6 cellular contexts compared by ENCODE assay signal in the genomic region with DNA sequence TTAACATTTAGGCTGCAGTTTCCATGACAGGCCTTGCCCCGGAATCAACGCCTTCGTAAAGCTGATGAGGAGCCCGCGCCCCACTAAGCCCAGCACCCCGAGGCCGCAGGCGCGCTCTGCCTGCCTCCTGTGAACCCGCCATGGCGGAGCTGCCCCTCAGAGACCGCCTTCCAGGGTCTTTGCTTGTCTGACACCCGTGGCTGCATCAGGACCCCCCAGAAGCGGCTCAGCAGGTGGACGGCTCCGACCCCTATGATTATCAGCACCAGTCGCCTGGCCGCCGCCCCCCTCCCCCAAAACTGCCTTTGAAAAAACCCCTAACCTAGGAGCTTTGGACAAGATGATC. TPM values are rescaled to one million over a fixed set of nuclear protein-coding genes. Genes with fewer than 3 reads are reported as not detected.
A peak's percentile ranks its signal among the peaks of the same experiment; 100 is the strongest.
DNase-seq lines count a peak whose midpoint lies in the region; ATAC-seq, FAIRE-seq and TF ChIP-seq lines count a peak whose summit lies in the region.

No MANE protein-coding gene starts in this region.

- no peaks in the 10 kb centered on the region for H3K9me3 ChIP-seq in HepG2 (ENCODE audit: low read length)
- no peaks in the 10 kb centered on the region for H3K9me3 ChIP-seq in aorta (ENCODE audit: control insufficient read depth, low read length)

- DNase-seq in BJ (ENCODE audit: low read depth) (no peak), WTC11 (ENCODE audit: low spot score) (no peak), HepG2 (ENCODE audit: low spot score) (no peak), aorta (no peak), NCI-H2029 treated with DMSO at 0.1 percent for 48 hours (lab: John Stamatoyannopoulos, UW) (no peak), NCI-H226 (no peak)

- no peak for TF ChIP-seq RAD21 in HepG2 (CRISPR knock-in tag; IDR thresholded peaks at IDR 0.05)

- H4K20me1 ChIP-seq in HepG2 (ENCODE audit: insufficient read depth, low read length): no peaks in the 10 kb centered on the region; the same call in 1 of the 2 replicates

- no peak for TF ChIP-seq POLR2A in HepG2 (IDR thresholded peaks at IDR 0.05; ENCODE audit: insufficient read depth in 1 of 2, low read depth in 2 of 2, low read length in 2 of 2)

- CTCF ChIA-PET in BJ (lab: Yijun Ruan, JAX): interaction anchor here (0.7 to 1.9 kb wide), 8 partner anchors 9 to 51 kb away, joined by 3 to 26 read pairs (median 3); no protein-coding TSS in a partner anchor
- CTCF ChIA-PET in WTC11 (lab: Charles Lee): interaction anchor here (0.6 to 4.2 kb wide), 14 partner anchors 9 to 443 kb away, joined by 3 to 51 read pairs (median 4); a partner anchor contains a TSS
- CTCF ChIA-PET in HepG2 (lab: Yijun Ruan, JAX; ENCODE audit: low intra/inter-chr PET ratio, low total read pairs): interaction anchor here (1.6 kb wide), 1 partner anchor 20 kb away, joined by 3 read pairs; no protein-coding TSS in a partner anchor

- no peak overlapping the region for H2AFZ ChIP-seq in HepG2 (ENCODE audit: low read length)

- H3K4me1 Mint-ChIP-seq in WTC11: peaks cover 28% of the 10 kb centered on the region

- peaks cover 33% of the 10 kb centered on the region for H3K36me3 Mint-ChIP-seq in WTC11

- 39% methylated on average over 7 of the region's 19 CpGs for WGBS in HepG2 (ENCODE audit: low lambda C conversion rate)
- WGBS in aorta, 2 donors: 31 to 33% methylated on average over 19 of the region's 19 CpGs

- FAIRE-seq in HepG2 (lab: Jason Lieb, UNC): no peak

- H3K4me3 ChIP-seq in BJ (ENCODE audit: low read depth, low read length): peak overlapping the region; percentile 32
- H3K4me3 ChIP-seq in HepG2 (replicated peaks in 1 of 3; ENCODE audit: insufficient read depth in 1 of 3, low read depth in 2 of 3, low read length in 3 of 3): peak overlapping the region; percentile 58 to 98 (median 70)
- H3K4me3 ChIP-seq in aorta (ENCODE audit: low read length in 2 of 2): peak overlapping the region in 1 of 2 donors; percentile 1

- H3K27me3 ChIP-seq in BJ (ENCODE audit: control insufficient read depth, insufficient read depth, low read length) (no peaks in the 10 kb centered on the region), HepG2 (ENCODE audit: control insufficient read depth in 1 of 2, insufficient read depth in 2 of 2, low read length in 2 of 2) (no peaks in the 10 kb centered on the region), aorta (ENCODE audit: control insufficient read depth in 1 of 2, insufficient read depth in 2 of 2, low read length in 1 of 2) (no peaks in the 10 kb centered on the region)

- peak; percentile 9 for ATAC-seq in WTC11
- ATAC-seq in HepG2: no peak; the same call in 2 of the 3 replicates
- no peak for ATAC-seq in aorta (ENCODE audit: low FRiP score)

- H3K79me2 ChIP-seq in HepG2 (ENCODE audit: insufficient read depth, low read length): peaks cover 24% of the 10 kb centered on the region

- H3K27ac ChIP-seq in HepG2 (ENCODE audit: extremely low read length, insufficient read depth, low read length) (peak overlapping the region; percentile 86), aorta (ENCODE audit: low read depth in 1 of 2, low read length in 2 of 2) (peak overlapping the region in 1 of 2 donors; percentile 0)

- BruUV-seq in HepG2 (replicated peaks; lab: Mats Ljungman, UMichigan): TSS peak; percentile 70

- intact Hi-C loops in HepG2 (cut with micrococcal nuclease; ENCODE audit: unreplicated experiment) (loop anchor here (1.0 kb wide), 1 partner anchor 26 kb away; a partner anchor contains a TSS), aorta (cut with DNase I) (no loop called here)

- H3K4me3 Mint-ChIP-seq in WTC11: peak overlapping the region; percentile 80

- POLR2A ChIA-PET in BJ (lab: Charles Lee): no interaction called here
- POLR2A ChIA-PET in WTC11 (lab: Charles Lee): interaction anchor here (0.7 to 1.9 kb wide), 2 partner anchors 10 to 86 kb away, joined by 4 to 7 read pairs; no protein-coding TSS in a partner anchor
- POLR2A ChIA-PET in HepG2 (lab: Yijun Ruan, JAX): interaction anchor here (1.2 to 2.1 kb wide), 4 partner anchors 9 to 27 kb away, joined by 4 to 8 read pairs (median 7); a partner anchor contains a TSS

- no peak for TF ChIP-seq CTCF in BJ (IDR thresholded peaks at IDR 0.05; ENCODE audit: insufficient read depth, low read depth, low read length)
- TF ChIP-seq CTCF in WTC11 (IDR thresholded peaks at IDR 0.05): no peak
- no peak for TF ChIP-seq CTCF in HepG2 (CRISPR knock-in tag; IDR thresholded peaks at IDR 0.05)

- in situ Hi-C loops in HepG2 (cut with HindIII; ENCODE audit: extremely low pct_ligation_motif_present, low pct_unique_long_range_greater_than_20kb): no loop called here

- H3K36me3 ChIP-seq in BJ (ENCODE audit: control insufficient read depth, insufficient read depth, low read length) (peaks cover 31% of the 10 kb centered on the region), HepG2 (replicated peaks in 1 of 2; ENCODE audit: control insufficient read depth in 1 of 2, insufficient read depth in 2 of 2, low read length in 2 of 2) (peaks cover 16 to 51% of the 10 kb centered on the region in 2 experiments; a peak in 4 of 5 replicates), aorta (ENCODE audit: control insufficient read depth in 1 of 2, insufficient read depth in 2 of 2, low read length in 1 of 2) (peaks cover 0 to 2% of the 10 kb centered on the region in 2 donors)

- H3K9me3 Mint-ChIP-seq in WTC11: no peaks in the 10 kb centered on the region

- H3K9ac ChIP-seq in HepG2 (ENCODE audit: insufficient read depth, low read depth, low read length): peak overlapping the region; percentile 92

- TF ChIP-seq EP300 in HepG2 (IDR thresholded peaks at IDR 0.05; ENCODE audit: low read depth in 2 of 2, low read length in 2 of 2) (no peak), HepG2 (CRISPR knock-in tag; IDR thresholded peaks at IDR 0.05; ENCODE audit: borderline replicate concordance) (no peak)

- H3K27ac Mint-ChIP-seq in WTC11: peak overlapping the region; percentile 36

- H3K27me3 Mint-ChIP-seq in WTC11 (ENCODE audit: low read depth): no peaks in the 10 kb centered on the region

- H3K4me2 ChIP-seq in HepG2 (ENCODE audit: low read depth, low read length): peak overlapping the region; percentile 70

- H3K4me1 ChIP-seq in HepG2 (ENCODE audit: insufficient read depth, low read length) (peaks cover 30% of the 10 kb centered on the region), aorta (ENCODE audit: control insufficient read depth in 1 of 2, insufficient read depth in 2 of 2, low read length in 2 of 2) (no peaks in the 10 kb centered on the region)

RNA-seq across cellular contexts. Expression of a gene that starts 0.5 kb away (rescaled TPM):
- 21.1 and 29.4 TPM in 2 replicates for polyA plus RNA-seq in BJ (2011; rRNA removed)
- polyA minus RNA-seq in BJ (2011; rRNA and poly(A)+ RNA removed): 9.0 and 15.6 TPM in 2 replicates
- total RNA-seq in WTC11 (2021): 40.3 to 43.9 TPM (median 40.5 TPM) in 3 replicates
- total RNA-seq in HepG2 (2016; rRNA removed; fragmentation: Illumina TruSeq; extraction: Trizol): 22.6 and 31.6 TPM in 2 replicates
- total RNA-seq in HepG2 (2016; cell fraction: cytosol; rRNA removed; fragmentation: Illumina TruSeq; extraction: Trizol; ENCODE audit: low read depth): 23.7 and 28.0 TPM in 2 replicates
- 21.4 and 31.8 TPM in 2 replicates for total RNA-seq in HepG2 (2016; cell fraction: insoluble cytoplasmic fraction; rRNA removed; fragmentation: Illumina TruSeq; extraction: Trizol)
- 27.7 and 31.4 TPM in 2 replicates for total RNA-seq in HepG2 (2016; cell fraction: membrane; rRNA removed; fragmentation: Illumina TruSeq; extraction: Trizol)
- 34.5 and 40.2 TPM in 2 replicates for total RNA-seq in HepG2 (2016; cell fraction: nucleus; rRNA removed; fragmentation: Illumina TruSeq; extraction: Trizol)
- 27.6 and 36.9 TPM in 2 replicates for polyA plus RNA-seq in HepG2 (2011; rRNA removed)
- 15.3 and 20.0 TPM in 2 replicates for polyA plus RNA-seq in HepG2 (2011; cell fraction: cytosol; rRNA removed)
- 128 and 151 TPM in 2 replicates for polyA plus RNA-seq in HepG2 (2011; cell fraction: nucleus; rRNA removed)
- 15.1 and 23.7 TPM in 2 replicates for polyA plus RNA-seq in HepG2 (2012)
- polyA plus RNA-seq in HepG2 (2016; cell fraction: cytosol; fragmentation: Illumina TruSeq; extraction: Trizol; ENCODE audit: low read depth): 12.4 and 19.6 TPM in 2 replicates
- 16.4 and 19.1 TPM in 2 replicates for polyA plus RNA-seq in HepG2 (2016; cell fraction: insoluble cytoplasmic fraction; fragmentation: Illumina TruSeq; extraction: Trizol; ENCODE audit: low read depth)
- 18.6 and 24.9 TPM in 2 replicates for polyA plus RNA-seq in HepG2 (2016; cell fraction: membrane; fragmentation: Illumina TruSeq; extraction: Trizol; ENCODE audit: low read depth)
- polyA plus RNA-seq in HepG2 (2016; cell fraction: nucleus; fragmentation: Illumina TruSeq; extraction: Trizol; ENCODE audit: insufficient read depth, low read depth): 78.6 and 82.4 TPM in 2 replicates
- 13.7 and 46.0 TPM in 2 replicates for polyA minus RNA-seq in HepG2 (2011; rRNA and poly(A)+ RNA removed; ENCODE audit: low replicate concordance)
- polyA minus RNA-seq in HepG2 (2011; cell fraction: cytosol; rRNA and poly(A)+ RNA removed): 4.0 and 7.5 TPM in 2 replicates
- polyA minus RNA-seq in HepG2 (2011; cell fraction: nucleus; rRNA and poly(A)+ RNA removed): 27.8 and 33.3 TPM in 2 replicates
- total RNA-seq in aorta: 10 to 100 TPM; 24.8 to 35.7 TPM
- 10 to 100 TPM in 1 of 2 donors, 1 to 10 TPM in 1; 9.9 to 94.0 TPM for polyA plus RNA-seq in aorta

RNA-seq across cellular contexts. Expression of a gene that starts 11.1 kb away (rescaled TPM):
- polyA plus RNA-seq in BJ (2011; rRNA removed): 13.8 and 14.9 TPM in 2 replicates
- 8.1 and 10.2 TPM in 2 replicates for polyA minus RNA-seq in BJ (2011; rRNA and poly(A)+ RNA removed)
- 61.9 to 77.9 TPM (median 63.8 TPM) in 3 replicates for total RNA-seq in WTC11 (2021)
- 29.6 and 38.7 TPM in 2 replicates for total RNA-seq in HepG2 (2016; rRNA removed; fragmentation: Illumina TruSeq; extraction: Trizol)
- total RNA-seq in HepG2 (2016; cell fraction: cytosol; rRNA removed; fragmentation: Illumina TruSeq; extraction: Trizol; ENCODE audit: low read depth): 103 and 108 TPM in 2 replicates
- total RNA-seq in HepG2 (2016; cell fraction: insoluble cytoplasmic fraction; rRNA removed; fragmentation: Illumina TruSeq; extraction: Trizol): 26.0 and 40.1 TPM in 2 replicates
- 93.6 and 97.4 TPM in 2 replicates for total RNA-seq in HepG2 (2016; cell fraction: membrane; rRNA removed; fragmentation: Illumina TruSeq; extraction: Trizol)
- total RNA-seq in HepG2 (2016; cell fraction: nucleus; rRNA removed; fragmentation: Illumina TruSeq; extraction: Trizol): 26.3 and 30.8 TPM in 2 replicates
- polyA plus RNA-seq in HepG2 (2011; rRNA removed): 21.3 and 21.8 TPM in 2 replicates
- 19.1 and 23.2 TPM in 2 replicates for polyA plus RNA-seq in HepG2 (2011; cell fraction: cytosol; rRNA removed)
- 46.9 and 49.7 TPM in 2 replicates for polyA plus RNA-seq in HepG2 (2011; cell fraction: nucleus; rRNA removed)
- polyA plus RNA-seq in HepG2 (2012): 16.9 and 18.6 TPM in 2 replicates
- 80.6 TPM in 2 replicates for polyA plus RNA-seq in HepG2 (2016; cell fraction: cytosol; fragmentation: Illumina TruSeq; extraction: Trizol; ENCODE audit: low read depth)
- 32.1 and 34.5 TPM in 2 replicates for polyA plus RNA-seq in HepG2 (2016; cell fraction: insoluble cytoplasmic fraction; fragmentation: Illumina TruSeq; extraction: Trizol; ENCODE audit: low read depth)
- 89.7 and 93.0 TPM in 2 replicates for polyA plus RNA-seq in HepG2 (2016; cell fraction: membrane; fragmentation: Illumina TruSeq; extraction: Trizol; ENCODE audit: low read depth)
- 60.9 and 67.4 TPM in 2 replicates for polyA plus RNA-seq in HepG2 (2016; cell fraction: nucleus; fragmentation: Illumina TruSeq; extraction: Trizol; ENCODE audit: insufficient read depth, low read depth)
- polyA minus RNA-seq in HepG2 (2011; rRNA and poly(A)+ RNA removed; ENCODE audit: low replicate concordance): 9.8 and 59.1 TPM in 2 replicates
- 6.4 and 6.5 TPM in 2 replicates for polyA minus RNA-seq in HepG2 (2011; cell fraction: cytosol; rRNA and poly(A)+ RNA removed)
- 13.0 and 13.1 TPM in 2 replicates for polyA minus RNA-seq in HepG2 (2011; cell fraction: nucleus; rRNA and poly(A)+ RNA removed)
- total RNA-seq in aorta: 10 to 100 TPM; 10.3 to 12.8 TPM
- 10 to 100 TPM in 1 of 2 donors, 1 to 10 TPM in 1; 8.0 to 15.0 TPM for polyA plus RNA-seq in aorta

RNA-seq across cellular contexts. Expression of a gene that starts 26.3 kb away (rescaled TPM):
- 22.0 and 46.1 TPM in 2 replicates for polyA plus RNA-seq in BJ (2011; rRNA removed)
- 17.2 and 31.7 TPM in 2 replicates for polyA minus RNA-seq in BJ (2011; rRNA and poly(A)+ RNA removed)
- total RNA-seq in WTC11 (2021): 41.2 to 48.3 TPM (median 41.3 TPM) in 3 replicates
- 13.4 and 21.7 TPM in 2 replicates for total RNA-seq in HepG2 (2016; rRNA removed; fragmentation: Illumina TruSeq; extraction: Trizol)
- 8.4 and 10.0 TPM in 2 replicates for total RNA-seq in HepG2 (2016; cell fraction: cytosol; rRNA removed; fragmentation: Illumina TruSeq; extraction: Trizol; ENCODE audit: low read depth)
- 12.6 and 23.4 TPM in 2 replicates for total RNA-seq in HepG2 (2016; cell fraction: insoluble cytoplasmic fraction; rRNA removed; fragmentation: Illumina TruSeq; extraction: Trizol)
- total RNA-seq in HepG2 (2016; cell fraction: membrane; rRNA removed; fragmentation: Illumina TruSeq; extraction: Trizol): 8.5 and 10.9 TPM in 2 replicates
- 14.0 and 15.0 TPM in 2 replicates for total RNA-seq in HepG2 (2016; cell fraction: nucleus; rRNA removed; fragmentation: Illumina TruSeq; extraction: Trizol)
- polyA plus RNA-seq in HepG2 (2011; rRNA removed): 44.4 and 50.9 TPM in 2 replicates
- 23.8 and 38.3 TPM in 2 replicates for polyA plus RNA-seq in HepG2 (2011; cell fraction: cytosol; rRNA removed)
- 240 and 305 TPM in 2 replicates for polyA plus RNA-seq in HepG2 (2011; cell fraction: nucleus; rRNA removed)
- polyA plus RNA-seq in HepG2 (2012): 16.2 and 19.0 TPM in 2 replicates
- polyA plus RNA-seq in HepG2 (2016; cell fraction: cytosol; fragmentation: Illumina TruSeq; extraction: Trizol; ENCODE audit: low read depth): 5.5 and 7.1 TPM in 2 replicates
- polyA plus RNA-seq in HepG2 (2016; cell fraction: insoluble cytoplasmic fraction; fragmentation: Illumina TruSeq; extraction: Trizol; ENCODE audit: low read depth): 13.7 and 16.1 TPM in 2 replicates
- 6.1 and 7.5 TPM in 2 replicates for polyA plus RNA-seq in HepG2 (2016; cell fraction: membrane; fragmentation: Illumina TruSeq; extraction: Trizol; ENCODE audit: low read depth)
- 53.7 and 57.4 TPM in 2 replicates for polyA plus RNA-seq in HepG2 (2016; cell fraction: nucleus; fragmentation: Illumina TruSeq; extraction: Trizol; ENCODE audit: insufficient read depth, low read depth)
- polyA minus RNA-seq in HepG2 (2011; rRNA and poly(A)+ RNA removed; ENCODE audit: low replicate concordance): 48.5 and 187 TPM in 2 replicates
- 10.7 and 12.0 TPM in 2 replicates for polyA minus RNA-seq in HepG2 (2011; cell fraction: cytosol; rRNA and poly(A)+ RNA removed)
- polyA minus RNA-seq in HepG2 (2011; cell fraction: nucleus; rRNA and poly(A)+ RNA removed): 32.6 and 32.9 TPM in 2 replicates
- total RNA-seq in aorta: 10 to 100 TPM; 20.6 to 35.6 TPM
- polyA plus RNA-seq in aorta: 10 to 100 TPM; 26.8 to 58.9 TPM

RNA-seq across cellular contexts. Expression of a gene that starts 27.6 kb away (rescaled TPM):
- 19.8 and 28.7 TPM in 2 replicates for polyA plus RNA-seq in BJ (2011; rRNA removed)
- polyA minus RNA-seq in BJ (2011; rRNA and poly(A)+ RNA removed): 2.8 and 4.5 TPM in 2 replicates
- 70.1 to 79.4 TPM (median 74.8 TPM) in 3 replicates for total RNA-seq in WTC11 (2021)
- total RNA-seq in HepG2 (2016; rRNA removed; fragmentation: Illumina TruSeq; extraction: Trizol): 48.9 and 54.0 TPM in 2 replicates
- total RNA-seq in HepG2 (2016; cell fraction: cytosol; rRNA removed; fragmentation: Illumina TruSeq; extraction: Trizol; ENCODE audit: low read depth): 48.5 and 55.5 TPM in 2 replicates
- 53.0 and 54.1 TPM in 2 replicates for total RNA-seq in HepG2 (2016; cell fraction: insoluble cytoplasmic fraction; rRNA removed; fragmentation: Illumina TruSeq; extraction: Trizol)
- 49.2 and 61.1 TPM in 2 replicates for total RNA-seq in HepG2 (2016; cell fraction: membrane; rRNA removed; fragmentation: Illumina TruSeq; extraction: Trizol)
- 19.0 and 19.6 TPM in 2 replicates for total RNA-seq in HepG2 (2016; cell fraction: nucleus; rRNA removed; fragmentation: Illumina TruSeq; extraction: Trizol)
- polyA plus RNA-seq in HepG2 (2011; rRNA removed): 20.9 and 23.4 TPM in 2 replicates
- polyA plus RNA-seq in HepG2 (2011; cell fraction: cytosol; rRNA removed): 18.5 and 46.9 TPM in 2 replicates
- 23.0 and 28.2 TPM in 2 replicates for polyA plus RNA-seq in HepG2 (2011; cell fraction: nucleus; rRNA removed)
- 15.6 and 26.9 TPM in 2 replicates for polyA plus RNA-seq in HepG2 (2012)
- polyA plus RNA-seq in HepG2 (2016; cell fraction: cytosol; fragmentation: Illumina TruSeq; extraction: Trizol; ENCODE audit: low read depth): 54.8 and 61.0 TPM in 2 replicates
- polyA plus RNA-seq in HepG2 (2016; cell fraction: insoluble cytoplasmic fraction; fragmentation: Illumina TruSeq; extraction: Trizol; ENCODE audit: low read depth): 43.5 and 50.2 TPM in 2 replicates
- 42.3 and 46.2 TPM in 2 replicates for polyA plus RNA-seq in HepG2 (2016; cell fraction: membrane; fragmentation: Illumina TruSeq; extraction: Trizol; ENCODE audit: low read depth)
- 35.6 and 38.1 TPM in 2 replicates for polyA plus RNA-seq in HepG2 (2016; cell fraction: nucleus; fragmentation: Illumina TruSeq; extraction: Trizol; ENCODE audit: insufficient read depth, low read depth)
- 6.4 and 7.1 TPM in 2 replicates for polyA minus RNA-seq in HepG2 (2011; rRNA and poly(A)+ RNA removed; ENCODE audit: low replicate concordance)
- 8.6 and 11.1 TPM in 2 replicates for polyA minus RNA-seq in HepG2 (2011; cell fraction: cytosol; rRNA and poly(A)+ RNA removed)
- polyA minus RNA-seq in HepG2 (2011; cell fraction: nucleus; rRNA and poly(A)+ RNA removed): 2.1 and 2.2 TPM in 2 replicates
- total RNA-seq in aorta: 10 to 100 TPM; 25.8 to 43.7 TPM
- 10 to 100 TPM; 39.7 to 86.6 TPM for polyA plus RNA-seq in aorta

RNA-seq across cellular contexts. Expression of a gene that starts 29.0 kb away (rescaled TPM):
- polyA plus RNA-seq in BJ (2011; rRNA removed) (0.40 and 0.63 TPM in 2 replicates), HepG2 (2011; rRNA removed) (1.5 and 1.9 TPM in 2 replicates), aorta (10 to 100 TPM in 1 of 2 donors, 1 to 10 TPM in 1; 2.1 to 36.6 TPM)
- polyA minus RNA-seq in BJ (2011; rRNA and poly(A)+ RNA removed): 0.71 and 0.93 TPM in 2 replicates
- total RNA-seq in WTC11 (2021) (1.3 to 1.6 TPM (median 1.6 TPM) in 3 replicates), HepG2 (2016; rRNA removed; fragmentation: Illumina TruSeq; extraction: Trizol) (0.21 and 0.42 TPM in 2 replicates), aorta (10 to 100 TPM in 1 of 2 donors, 1 to 10 TPM in 1; 7.6 to 10.3 TPM)
- total RNA-seq in HepG2 (2016; cell fraction: cytosol; rRNA removed; fragmentation: Illumina TruSeq; extraction: Trizol; ENCODE audit: low read depth): 0.30 and 0.53 TPM in 2 replicates
- total RNA-seq in HepG2 (2016; cell fraction: insoluble cytoplasmic fraction; rRNA removed; fragmentation: Illumina TruSeq; extraction: Trizol): 0.25 and 0.39 TPM in 2 replicates
- 0.21 and 0.28 TPM in 2 replicates for total RNA-seq in HepG2 (2016; cell fraction: membrane; rRNA removed; fragmentation: Illumina TruSeq; extraction: Trizol)
- 0.69 and 0.87 TPM in 2 replicates for total RNA-seq in HepG2 (2016; cell fraction: nucleus; rRNA removed; fragmentation: Illumina TruSeq; extraction: Trizol)
- 0.77 and 1.1 TPM in 2 replicates for polyA plus RNA-seq in HepG2 (2011; cell fraction: cytosol; rRNA removed)
- 17.1 and 19.3 TPM in 2 replicates for polyA plus RNA-seq in HepG2 (2011; cell fraction: nucleus; rRNA removed)
- 3.1 and 3.5 TPM in 2 replicates for polyA plus RNA-seq in HepG2 (2012)
- polyA plus RNA-seq in HepG2 (2016; cell fraction: cytosol; fragmentation: Illumina TruSeq; extraction: Trizol; ENCODE audit: low read depth): 0.14 and 0.20 TPM in 2 replicates
- polyA plus RNA-seq in HepG2 (2016; cell fraction: insoluble cytoplasmic fraction; fragmentation: Illumina TruSeq; extraction: Trizol; ENCODE audit: low read depth): 0.43 and 0.47 TPM in 2 replicates
- 0.27 and 0.30 TPM in 2 replicates for polyA plus RNA-seq in HepG2 (2016; cell fraction: membrane; fragmentation: Illumina TruSeq; extraction: Trizol; ENCODE audit: low read depth)
- polyA plus RNA-seq in HepG2 (2016; cell fraction: nucleus; fragmentation: Illumina TruSeq; extraction: Trizol; ENCODE audit: insufficient read depth, low read depth): 3.4 and 3.5 TPM in 2 replicates
- polyA minus RNA-seq in HepG2 (2011; rRNA and poly(A)+ RNA removed; ENCODE audit: low replicate concordance): 1.2 and 1.9 TPM in 2 replicates
- polyA minus RNA-seq in HepG2 (2011; cell fraction: cytosol; rRNA and poly(A)+ RNA removed): 0.49 and 1.6 TPM in 2 replicates
- polyA minus RNA-seq in HepG2 (2011; cell fraction: nucleus; rRNA and poly(A)+ RNA removed): 2.7 and 2.9 TPM in 2 replicates
